Comparison of ENCODE assay signal across 8 cellular contexts in genomic region chr5:64768358-64769312, GRCh38. TPM values are rescaled to one million over a fixed set of nuclear protein-coding genes. Genes with fewer than 3 reads are reported as not detected.
DNase-seq lines count a peak whose midpoint lies in the region; ATAC-seq and TF ChIP-seq lines count a peak whose summit lies in the region.

Gene CWC27 (plus strand): TSS chr5:64768930. CDS start chr5:64769147, 217 bp downstream.
Gene SREK1IP1 (minus strand): TSS chr5:64768691. CDS start chr5:64768517, 174 bp downstream.

- ATAC-seq in HG02763 (IDR thresholded peaks at IDR 0.05; ENCODE audit: unreplicated experiment) (peak; percentile 98), T-cell (replicated peaks in 1 of 4) (peak; percentile 93 to 97 (median 97)), left cardiac atrium (peak; percentile 99), upper lobe of right lung (peak; percentile 99)

- H3K4me1 ChIP-seq in adrenal gland (replicated peaks in 1 of 2) (peaks cover 18 to 43% of the 10 kb centered on the region in 2 donors), upper lobe of right lung (peaks cover 35% of the 10 kb centered on the region)

- CTCF ChIA-PET in T-cell (lab: Charles Lee): interaction anchor here (0.9 to 2.9 kb wide), 7 partner anchors 15 to 714 kb away, joined by 3 to 13 read pairs (median 5); no protein-coding TSS in a partner anchor

- H3K9me3 ChIP-seq in adrenal gland (replicated peaks in 1 of 3): no peaks in the 10 kb centered on the region
- H3K9me3 ChIP-seq in upper lobe of right lung: no peaks in the 10 kb centered on the region

- H3K27ac ChIP-seq in adrenal gland (peak within 1 kb of the TSS; percentile 59 to 91 (median 83)), upper lobe of right lung (peak within 1 kb of the TSS; percentile 95)

- 0 to 1% (median 0%) methylated on average over 28 to 48 of the region's 48 CpGs for WGBS in adrenal gland, 4 donors

- peak; percentile 84 to 95 for TF ChIP-seq POLR2A in adrenal gland (IDR thresholded peaks at IDR 0.05)

- H3K36me3 Mint-ChIP-seq in T-cell: peaks cover 10% of the 10 kb centered on the region

- no peaks in the 10 kb centered on the region for H3K9me3 Mint-ChIP-seq in T-cell

- no peaks in the 10 kb centered on the region for H3K27me3 ChIP-seq in adrenal gland
- H3K27me3 ChIP-seq in upper lobe of right lung: no peaks in the 10 kb centered on the region

- H3K36me3 ChIP-seq in adrenal gland (replicated peaks in 1 of 2) (peaks cover 0 to 12% of the 10 kb centered on the region in 2 donors), upper lobe of right lung (peaks cover 12% of the 10 kb centered on the region)

- peak within 1 kb of the TSS; percentile 98 to 100 (median 99) for H3K4me3 Mint-ChIP-seq in T-cell

- 0 out of 2 replicates have a peak, but pooled peaks have one; percentile 13 for TF ChIP-seq CTCF in GM12875 (IDR thresholded peaks at IDR 0.05; ENCODE audit: borderline replicate concordance, insufficient read depth, low read depth, low read length)
- peak in 1 of 6 experiments; percentile 22 for TF ChIP-seq CTCF in adrenal gland (IDR thresholded peaks at IDR 0.05)
- TF ChIP-seq CTCF in upper lobe of right lung (IDR thresholded peaks at IDR 0.05): peak; percentile 27

- no peaks in the 10 kb centered on the region for H3K27me3 Mint-ChIP-seq in T-cell

- H3K4me3 ChIP-seq in GM12875 (ENCODE audit: low read depth, low read length) (peak within 1 kb of the TSS; percentile 67), adrenal gland (peak within 1 kb of the TSS; percentile 57 to 93 (median 80)), upper lobe of right lung (peak within 1 kb of the TSS; percentile 71)

- peaks cover 62 to 73% (median 68%) of the 10 kb centered on the region in 3 donors for H3K4me1 Mint-ChIP-seq in T-cell

- POLR2A ChIA-PET in T-cell (lab: Charles Lee): interaction anchor here (0.5 to 1.1 kb wide), 4 partner anchors 11 to 955 kb away, joined by 3 to 15 read pairs (median 4); partner anchors contain the start of genes CENPK (in 1 of the 2) and PPWD1 (in 1 of the 2)

- DNase-seq in NCI-H1417 treated with DMSO at 0.1 percent for 48 hours (lab: John Stamatoyannopoulos, UW) (peak; percentile 47), T-cell (peak; percentile 66 to 84 (median 76)), adrenal gland (peak; percentile 82 to 93 (median 86)), left cardiac atrium (peak; percentile 86), posterior vena cava (ENCODE audit: low spot score) (peak; percentile 93), upper lobe of right lung (peak; percentile 89)

- intact Hi-C loops in adrenal gland (cut with DNase I) (no loop called here), left cardiac atrium (cut with DNase I) (no loop called here), posterior vena cava (cut with DNase I) (no loop called here), upper lobe of right lung (cut with DNase I) (no loop called here)

- peak within 1 kb of the TSS; percentile 96 to 99 for H3K27ac Mint-ChIP-seq in T-cell

RNA-seq across cellular contexts. Expression of gene CWC27, which starts in this region (rescaled TPM):
- total RNA-seq in T-cell (10 to 100 TPM; 15.5 to 32.3 (median 18.8) TPM), adrenal gland (10 to 100 TPM in 7 of 8 donors, 1 to 10 TPM in 1; 7.3 to 21.5 (median 15.6) TPM), left cardiac atrium (10 to 100 TPM; 20.2 to 22.3 TPM), posterior vena cava (10 to 100 TPM; 21.4 to 24.0 TPM), upper lobe of right lung (16.3 TPM)
- polyA plus RNA-seq in adrenal gland: 10 to 100 TPM; 12.4 to 31.0 (median 13.9) TPM

RNA-seq across cellular contexts. Expression of gene SREK1IP1, which starts in this region (rescaled TPM):
- total RNA-seq in T-cell (10 to 100 TPM; 16.2 to 26.4 (median 22.7) TPM), adrenal gland (10 to 100 TPM in 5 of 8 donors, 1 to 10 TPM in 3; 5.0 to 29.2 (median 14.6) TPM), left cardiac atrium (10 to 100 TPM; 12.7 to 12.9 TPM), posterior vena cava (10 to 100 TPM; 22.9 to 24.6 TPM), upper lobe of right lung (22.1 TPM)
- 10 to 100 TPM; 13.1 to 42.9 (median 36.8) TPM for polyA plus RNA-seq in adrenal gland

Comparison
In these comparisons a context has a peak if more than half of its experiments do, and no peak if none do; other contexts are left out.
1. Peak in every context shown above with its lines: DNase-seq, ATAC-seq, H3K4me3 ChIP-seq and H3K27ac ChIP-seq.